ENCODE assay signal across 8 cellular contexts in the genomic region with DNA sequence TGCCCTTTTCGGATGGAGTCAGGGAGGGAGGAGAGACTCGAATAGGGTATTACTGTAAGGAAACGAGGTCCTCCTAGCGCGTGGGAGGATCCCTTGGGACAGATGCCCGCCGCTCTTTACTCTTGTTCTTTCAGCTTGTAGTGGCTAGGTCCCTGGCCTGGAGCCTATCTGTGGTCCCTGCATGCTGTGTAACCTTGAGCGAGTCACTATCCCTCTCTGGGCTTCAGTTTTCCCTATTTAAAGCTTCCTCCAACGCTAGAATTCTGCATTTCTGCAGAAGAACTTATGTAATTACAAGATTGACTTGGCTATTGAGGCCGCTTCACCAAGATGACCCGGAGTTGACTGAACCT. TPM values are rescaled to one million over a fixed set of nuclear protein-coding genes. Genes with fewer than 3 reads are reported as not detected.
DNase-seq lines count a peak whose midpoint lies in the region; ATAC-seq and TF ChIP-seq lines count a peak whose summit lies in the region.

No MANE protein-coding gene starts in this region.

- H3K27me3 ChIP-seq in RWPE2 (ENCODE audit: insufficient read depth, poor library complexity, severe bottlenecking) (no peaks in the 10 kb centered on the region), skeletal muscle satellite cell (ENCODE audit: control insufficient read depth, insufficient read depth, low read length) (no peaks in the 10 kb centered on the region)

- no peaks in the 10 kb centered on the region for H3K27me3 Mint-ChIP-seq in activated naive CD4-positive, alpha-beta T cell treated with anti-CD3 and anti-CD28 coated beads for 36 hours (ENCODE audit: low read depth)

- TF ChIP-seq CTCF in RWPE2 (IDR thresholded peaks at IDR 0.05; ENCODE audit: poor library complexity, severe bottlenecking) (peak; percentile 13), fibroblast of villous mesenchyme (IDR thresholded peaks at IDR 0.05; ENCODE audit: insufficient read depth, low read depth, low read length) (no peak), omental fat pad (IDR thresholded peaks at IDR 0.05) (no peak)

- H3K4me1 ChIP-seq in RWPE2 (ENCODE audit: insufficient read depth, poor library complexity, severe bottlenecking) (peaks cover 39% of the 10 kb centered on the region), skeletal muscle satellite cell (ENCODE audit: control insufficient read depth, insufficient read depth, low read length) (peaks cover 37% of the 10 kb centered on the region)

- peak overlapping the region; percentile 95 for H3K27ac Mint-ChIP-seq in activated naive CD4-positive, alpha-beta T cell treated with anti-CD3 and anti-CD28 coated beads for 36 hours

- intact Hi-C loops in activated naive CD4-positive, alpha-beta T cell treated with anti-CD3 and anti-CD28 coated beads for 36 hours (cut with micrococcal nuclease), result loop anchor here (1.0 to 10.0 kb wide), 8 partner anchors 137 to 1503 kb away; a partner anchor contains a TSS

- no peaks in the 10 kb centered on the region for H3K36me3 ChIP-seq in RWPE2 (ENCODE audit: low read depth)
- H3K36me3 ChIP-seq in skeletal muscle satellite cell (ENCODE audit: insufficient read depth, low read length), result no peaks in the 10 kb centered on the region

- CTCF ChIA-PET in activated naive CD4-positive, alpha-beta T cell treated with anti-CD3 and anti-CD28 coated beads for 36 hours (lab: Charles Lee), result interaction anchor here (1.2 to 1.4 kb wide), 2 partner anchors 161 to 162 kb away, joined by 3 to 4 read pairs; no protein-coding TSS in a partner anchor

- ATAC-seq in RWPE2 (ENCODE audit: low read depth) (peak; percentile 3; the same call in 2 of the 3 replicates), omental fat pad (ENCODE audit: low FRiP score) (no peak)

- H3K9me3 ChIP-seq in RWPE2 (ENCODE audit: severe bottlenecking) (no peaks in the 10 kb centered on the region), skeletal muscle satellite cell (replicated peaks; ENCODE audit: low read length) (no peaks in the 10 kb centered on the region)

- H3K36me3 Mint-ChIP-seq in activated naive CD4-positive, alpha-beta T cell treated with anti-CD3 and anti-CD28 coated beads for 36 hours (ENCODE audit: low read depth), result peaks cover 4% of the 10 kb centered on the region

- peaks cover 50% of the 10 kb centered on the region for H3K4me1 Mint-ChIP-seq in activated naive CD4-positive, alpha-beta T cell treated with anti-CD3 and anti-CD28 coated beads for 36 hours (ENCODE audit: low read depth)

- H3K4me3 Mint-ChIP-seq in activated naive CD4-positive, alpha-beta T cell treated with anti-CD3 and anti-CD28 coated beads for 36 hours, result peak overlapping the region; percentile 92

- H3K4me2 ChIP-seq in skeletal muscle satellite cell (ENCODE audit: low read length), result peak overlapping the region; percentile 80

- DNase-seq in activated naive CD4-positive, alpha-beta T cell treated with anti-CD3 and anti-CD28 coated beads for 36 hours, result no peak
- DNase-seq in activated naive CD4-positive, alpha-beta T cell treated with Interleukin-2 at 50 U/mL for 16 hours, result no peak
- DNase-seq in RWPE2 (ENCODE audit: low spot score) (no peak), fibroblast of villous mesenchyme (ENCODE audit: low read depth) (no peak), GM03348 (ENCODE audit: low spot score) (no peak), omental fat pad (ENCODE audit: low spot score) (no peak), epidermal melanocyte (ENCODE audit: insufficient read length, low spot score) (no peak)

- H3K27ac ChIP-seq in RWPE2 (ENCODE audit: poor library complexity, severe bottlenecking), result peak overlapping the region; percentile 77

- H3K9me3 Mint-ChIP-seq in activated naive CD4-positive, alpha-beta T cell treated with anti-CD3 and anti-CD28 coated beads for 36 hours, result no peaks in the 10 kb centered on the region

- peak overlapping the region; percentile 97 for H3K9ac ChIP-seq in skeletal muscle satellite cell (ENCODE audit: low read depth, low read length)

- peak overlapping the region; percentile 62 for H3K4me3 ChIP-seq in RWPE2 (ENCODE audit: severe bottlenecking)
- H3K4me3 ChIP-seq in fibroblast of villous mesenchyme (ENCODE audit: low read depth, low read length), result peak overlapping the region; percentile 95
- peak overlapping the region; percentile 96 for H3K4me3 ChIP-seq in skeletal muscle satellite cell (ENCODE audit: low read length)

RNA-seq across cellular contexts. Expression of a gene that starts 0.7 kb away (rescaled TPM):
- 10 to 100 TPM; 56.5 to 58.3 TPM for total RNA-seq in activated naive CD4-positive, alpha-beta T cell treated with anti-CD3 and anti-CD28 coated beads for 36 hours
- total RNA-seq in fibroblast of villous mesenchyme (34.1 and 52.2 TPM in 2 replicates), omental fat pad (10 to 100 TPM; 30.9 to 55.5 (median 34.9) TPM)
- 16.8 and 19.0 TPM in 2 replicates for total RNA-seq in skeletal muscle satellite cell (2012; rRNA removed)

RNA-seq across cellular contexts. Expression of a gene that starts 0.9 kb away (rescaled TPM):
- total RNA-seq in activated naive CD4-positive, alpha-beta T cell treated with anti-CD3 and anti-CD28 coated beads for 36 hours, result 1 to 10 TPM in 1 of 2 experiments, under 1 TPM in 1; 0.83 to 1.5 TPM
- total RNA-seq in fibroblast of villous mesenchyme (3.5 and 9.9 TPM in 2 replicates), omental fat pad (1 to 10 TPM; 2.8 to 8.8 (median 4.7) TPM)
- total RNA-seq in skeletal muscle satellite cell (2012; rRNA removed), result 2.3 and 2.8 TPM in 2 replicates
